1 cellular context compared by ENCODE assay signal in genomic region chr16:22425847-22426246, GRCh38.
TF ChIP-seq lines count a peak whose summit lies in the region.

No MANE protein-coding gene starts in this region.

TF ChIP-seq in HepG2, 621 proteins besides CTCF, POLR2A, EP300 and RAD21:
- TF ChIP-seq ATF7-NPFF (CRISPR knock-in tag; IDR thresholded peaks at IDR 0.05; ENCODE audit: low read depth) (no peak), CREBL2 (CRISPR knock-in tag; IDR thresholded peaks at IDR 0.05; ENCODE audit: borderline replicate concordance) (no peak), ZFP41 (CRISPR knock-in tag; IDR thresholded peaks at IDR 0.05; ENCODE audit: borderline replicate concordance) (no peak), NFE2L1 (CRISPR knock-in tag; IDR thresholded peaks at IDR 0.05; ENCODE audit: borderline replicate concordance) (no peak), ZNF629 (CRISPR knock-in tag; conservative IDR thresholded peaks at IDR 0.05) (no peak), HMGA1 (CRISPR knock-in tag; conservative IDR thresholded peaks at IDR 0.05) (no peak), HOXD1 (CRISPR knock-in tag; IDR thresholded peaks at IDR 0.05) (no peak), E2F2 (CRISPR knock-in tag; IDR thresholded peaks at IDR 0.05; ENCODE audit: borderline replicate concordance) (no peak), ZMYM4 (CRISPR knock-in tag; IDR thresholded peaks at IDR 0.05) (no peak), ZNF709 (CRISPR knock-in tag; IDR thresholded peaks at IDR 0.05) (no peak), MAFK (conservative IDR thresholded peaks at IDR 0.05 in 1 of 2, IDR thresholded peaks at IDR 0.05 in 1 of 2; ENCODE audit: low read length in 2 of 2) (peak; percentile 32 to 46; a peak in 3 of 4 replicates), ZNF598 (CRISPR knock-in tag; IDR thresholded peaks at IDR 0.05; ENCODE audit: borderline replicate concordance) (no peak), MBNL3 (CRISPR knock-in tag; conservative IDR thresholded peaks at IDR 0.05) (no peak), MYC (CRISPR knock-in tag; IDR thresholded peaks at IDR 0.05; ENCODE audit: borderline replicate concordance) (no peak), MAFF (IDR thresholded peaks at IDR 0.05; ENCODE audit: low read depth, low read length) (peak; percentile 14; the same call in 1 of the 2 replicates)
